ENCODE assay signal across 22 cellular contexts in the genomic region with DNA sequence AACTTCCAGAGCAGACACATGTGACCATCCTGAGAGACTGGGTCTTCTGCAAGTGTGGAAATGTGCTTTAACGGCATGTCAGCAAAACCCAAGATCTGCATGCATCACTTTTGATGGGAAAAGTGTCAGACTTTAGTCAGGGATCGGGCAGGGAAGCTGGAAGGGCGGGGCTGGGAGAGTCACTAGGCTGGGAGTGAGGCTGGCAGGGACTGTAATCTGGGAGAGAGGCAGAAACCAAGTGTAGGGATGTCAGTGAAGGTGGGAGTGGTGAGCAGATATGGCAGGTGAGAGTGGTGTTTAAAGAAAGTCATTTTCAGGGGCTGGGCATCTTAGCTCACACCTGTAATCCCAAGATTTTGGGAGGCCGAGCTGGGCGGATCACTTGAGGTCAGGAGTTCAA. TPM values are rescaled to one million over a fixed set of nuclear protein-coding genes. Genes with fewer than 3 reads are reported as not detected.
"Had no signal": no experiment of that assay in that cellular context is flagged by ENCODE, and none has a peak within 500 bp of the region (broad histone marks: within the 10 kb centered on the region; RNA-seq: fewer than 3 reads in every experiment).

No MANE protein-coding gene starts in this region.

- DNase-seq: activated CD4-positive, alpha-beta memory T cell treated with anti-CD3 and anti-CD28 coated beads for 36 hours; activated CD4-positive, alpha-beta T cell treated with anti-CD3 and anti-CD28 coated beads for 36 hours; activated CD8-positive, alpha-beta memory T cell treated with anti-CD3 and anti-CD28 coated beads, Interleukin-2, amount 10 ng/mL, durations not matched to agents 7 days and 5 days; activated naive CD4-positive, alpha-beta T cell treated with anti-CD3 and anti-CD28 coated beads, Interleukin-2, amount 50 U/mL, for 16 hours; activated T-cell treated with anti-CD3 and anti-CD28 coated beads, Interleukin-2, amount 50 U/mL, for 1 hour; caudate nucleus; esophagus squamous epithelium; hypothalamus; kidney; left ventricle myocardium superior; mesendoderm; right cardiac atrium; stimulated activated CD4-positive, alpha-beta T cell treated with anti-CD3 and anti-CD28 coated beads, Interleukin-4, amount 100 ng/mL, for 4 hours; stimulated activated CD8-positive, alpha-beta memory T cell treated with anti-CD3 and anti-CD28 coated beads, Interleukin-4, amount 100 ng/mL, for 48 hours; stimulated activated naive CD4-positive, alpha-beta T cell treated with Interleukin-2 at 50 U/mL for 16 hours; substantia nigra had no signal

- H3K9me3 ChIP-seq: esophagus squamous epithelium, prostate gland, tibial nerve, vagina had no signal

- H3K4me3 ChIP-seq: coronary artery, esophagus squamous epithelium, prostate gland, smooth muscle cell, tibial nerve, vagina had no signal

- H3K36me3 Mint-ChIP-seq: activated CD4-positive, alpha-beta memory T cell treated with anti-CD3 and anti-CD28 coated beads for 36 hours; activated CD8-positive, alpha-beta memory T cell treated with anti-CD3 and anti-CD28 coated beads, Interleukin-2, amount 10 ng/mL, durations not matched to agents 7 days and 5 days had no signal

- H3K27me3 ChIP-seq: esophagus squamous epithelium, tibial nerve, vagina had no signal

- H3K27ac ChIP-seq: coronary artery, esophagus squamous epithelium, prostate gland, tibial nerve, vagina had no signal

- H3K4me3 Mint-ChIP-seq: activated CD4-positive, alpha-beta memory T cell treated with anti-CD3 and anti-CD28 coated beads for 36 hours; activated CD4-positive, alpha-beta T cell treated with anti-CD3 and anti-CD28 coated beads for 36 hours; activated CD8-positive, alpha-beta memory T cell treated with anti-CD3 and anti-CD28 coated beads, Interleukin-2, amount 10 ng/mL, durations not matched to agents 7 days and 5 days; nephron had no signal

- H3K27ac Mint-ChIP-seq: activated CD4-positive, alpha-beta memory T cell treated with anti-CD3 and anti-CD28 coated beads for 36 hours; activated CD4-positive, alpha-beta T cell treated with anti-CD3 and anti-CD28 coated beads for 36 hours; activated CD8-positive, alpha-beta memory T cell treated with anti-CD3 and anti-CD28 coated beads, Interleukin-2, amount 10 ng/mL, durations not matched to agents 7 days and 5 days; nephron had no signal

- H3K4me2 ChIP-seq: smooth muscle cell had no signal

- H3K9me3 Mint-ChIP-seq: activated CD4-positive, alpha-beta memory T cell treated with anti-CD3 and anti-CD28 coated beads for 36 hours; nephron had no signal

- H3K4me1 ChIP-seq: esophagus squamous epithelium, prostate gland, tibial nerve, vagina had no signal

- ATAC-seq: activated CD4-positive, alpha-beta T cell treated with anti-CD3 and anti-CD28 coated beads for 36 hours; activated CD8-positive, alpha-beta memory T cell treated with anti-CD3 and anti-CD28 coated beads, Interleukin-2, amount 10 ng/mL, durations not matched to agents 7 days and 5 days; left ventricle myocardium superior; right cardiac atrium had no signal

- H3K36me3 ChIP-seq: esophagus squamous epithelium, prostate gland, tibial nerve, vagina had no signal

- H3K4me1 Mint-ChIP-seq: activated CD4-positive, alpha-beta T cell treated with anti-CD3 and anti-CD28 coated beads for 36 hours; activated CD8-positive, alpha-beta memory T cell treated with anti-CD3 and anti-CD28 coated beads, Interleukin-2, amount 10 ng/mL, durations not matched to agents 7 days and 5 days had no signal

RNA-seq across cellular contexts. Expression of gene CDA, which starts 11.3 kb away (rescaled TPM):
- total RNA-seq: activated CD4-positive, alpha-beta memory T cell treated with anti-CD3 and anti-CD28 coated beads for 36 hours; activated CD4-positive, alpha-beta T cell treated with anti-CD3 and anti-CD28 coated beads for 36 hours; activated CD8-positive, alpha-beta memory T cell treated with anti-CD3 and anti-CD28 coated beads, Interleukin-2, amount 10 ng/mL, durations not matched to agents 7 days and 5 days had no signal

RNA-seq across cellular contexts. Expression of gene FAM43B, which starts 47.8 kb away (rescaled TPM):
- total RNA-seq: activated CD4-positive, alpha-beta memory T cell treated with anti-CD3 and anti-CD28 coated beads for 36 hours; activated CD4-positive, alpha-beta T cell treated with anti-CD3 and anti-CD28 coated beads for 36 hours; activated CD8-positive, alpha-beta memory T cell treated with anti-CD3 and anti-CD28 coated beads, Interleukin-2, amount 10 ng/mL, durations not matched to agents 7 days and 5 days; vagina had no signal
